Comparison of ENCODE assay signal across 11 cellular contexts in the genomic region with DNA sequence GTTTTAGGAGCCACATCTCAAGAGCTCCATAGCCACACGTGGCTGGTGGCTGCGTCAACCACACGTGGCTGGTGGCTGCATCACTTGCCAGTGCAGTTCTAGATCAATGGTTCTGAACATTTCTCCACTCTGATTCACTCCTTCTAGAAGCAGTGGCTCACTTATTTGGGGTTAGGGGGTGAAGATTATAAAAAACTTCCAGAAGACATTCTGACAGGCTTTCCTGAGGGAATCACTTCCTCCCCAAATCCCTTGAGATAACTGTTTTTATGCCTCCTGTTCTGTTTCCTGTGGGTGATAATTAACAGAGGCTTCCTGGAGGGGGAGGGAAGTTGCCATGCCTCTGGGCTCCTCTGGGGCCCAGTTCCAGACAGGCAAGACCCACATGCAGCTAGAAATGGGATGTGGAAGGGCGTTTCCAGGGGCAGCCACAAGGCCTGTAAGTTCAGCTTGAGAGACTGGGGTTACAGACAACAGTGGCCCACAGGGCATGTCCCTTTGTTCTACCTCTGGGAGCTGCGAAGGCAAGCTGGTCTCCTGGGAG. TPM values are rescaled to one million over a fixed set of nuclear protein-coding genes. Genes with fewer than 3 reads are reported as not detected.
A peak's percentile ranks its signal among the peaks of the same experiment; 100 is the strongest.
DNase-seq lines count a peak whose midpoint lies in the region; ATAC-seq and TF ChIP-seq lines count a peak whose summit lies in the region.
"Had no signal": no experiment of that assay in that cellular context is flagged by ENCODE, and none has a peak within 500 bp of the region (broad histone marks: within the 10 kb centered on the region; RNA-seq: fewer than 3 reads in every experiment).

No MANE protein-coding gene starts in this region.

- H4K20me1 ChIP-seq in PC-9 (ENCODE audit: insufficient read depth) = no peaks in the 10 kb centered on the region

- H3K27ac Mint-ChIP-seq in activated naive CD4-positive, alpha-beta T cell treated with anti-CD3 and anti-CD28 coated beads, Interleukin-2, amount 10 ng/mL, durations not matched to agents 7 days and 5 days = peak overlapping the region; percentile 70
- no peak overlapping the region for H3K27ac Mint-ChIP-seq in activated naive CD8-positive, alpha-beta T cell treated with anti-CD3 and anti-CD28 coated beads for 36 hours

- H3K4me3 Mint-ChIP-seq in activated naive CD4-positive, alpha-beta T cell treated with anti-CD3 and anti-CD28 coated beads, Interleukin-2, amount 10 ng/mL, durations not matched to agents 7 days and 5 days = no peak overlapping the region
- no peak overlapping the region for H3K4me3 Mint-ChIP-seq in activated naive CD8-positive, alpha-beta T cell treated with anti-CD3 and anti-CD28 coated beads for 36 hours

- no peaks in the 10 kb centered on the region for H3K27me3 Mint-ChIP-seq in activated naive CD4-positive, alpha-beta T cell treated with anti-CD3 and anti-CD28 coated beads, Interleukin-2, amount 10 ng/mL, durations not matched to agents 7 days and 5 days
- H3K27me3 Mint-ChIP-seq in activated naive CD8-positive, alpha-beta T cell treated with anti-CD3 and anti-CD28 coated beads for 36 hours = no peaks in the 10 kb centered on the region

- POLR2A ChIA-PET in PC-9 (lab: Charles Lee; ENCODE audit: unreplicated experiment) = no interaction called here

- H3K4me1 ChIP-seq in right cardiac atrium (ENCODE audit: control insufficient read depth, insufficient read depth, low read length) = peaks cover 26% of the 10 kb centered on the region
- H3K4me1 ChIP-seq in subcutaneous abdominal adipose tissue (ENCODE audit: control insufficient read depth in 5 of 5, insufficient read depth in 5 of 5, low read length in 5 of 5) = peaks cover 0 to 24% (median 6%) of the 10 kb centered on the region in 5 donors
- H3K4me1 ChIP-seq in PC-9 (replicated peaks; ENCODE audit: insufficient read depth) = no peaks in the 10 kb centered on the region
- H3K4me1 ChIP-seq: adrenal gland had no signal

- intact Hi-C loops in right cardiac atrium (cut with DNase I) (no loop called here), PC-9 (cut with micrococcal nuclease; ENCODE audit: unreplicated experiment) (no loop called here)

- no peak overlapping the region for H3K4me3 ChIP-seq in right cardiac atrium (ENCODE audit: low read length)
- H3K4me3 ChIP-seq in subcutaneous abdominal adipose tissue (ENCODE audit: low read depth in 1 of 5, low read length in 5 of 5) = peak overlapping the region in 1 of 5 donors; percentile 5
- no peak overlapping the region for H3K4me3 ChIP-seq in PC-9
- H3K4me3 ChIP-seq: adrenal gland, vagina had no signal

- H3K9ac ChIP-seq in subcutaneous abdominal adipose tissue (ENCODE audit: low read length in 5 of 5) = no peak overlapping the region

- no TSS peak for BruUV-seq in PC-9 (replicated peaks; lab: Mats Ljungman, UMichigan)

- no peak overlapping the region for H3K4me2 ChIP-seq in PC-9

- H3K9me3 ChIP-seq in right cardiac atrium (ENCODE audit: control insufficient read depth, low read length) (no peaks in the 10 kb centered on the region), subcutaneous abdominal adipose tissue (ENCODE audit: control insufficient read depth in 5 of 5, low read length in 5 of 5) (peaks cover 0 to 6% (median 3%) of the 10 kb centered on the region in 5 donors), PC-9 (ENCODE audit: insufficient read depth, low read depth) (peaks cover 4% of the 10 kb centered on the region; the same call in 1 of the 2 replicates)
- H3K9me3 ChIP-seq: adrenal gland, vagina had no signal

- CTCF ChIA-PET in activated naive CD4-positive, alpha-beta T cell treated with anti-CD3 and anti-CD28 coated beads, Interleukin-2, amount 10 ng/mL, durations not matched to agents 7 days and 5 days (lab: Charles Lee) = no interaction called here
- CTCF ChIA-PET in PC-9 (lab: Charles Lee) = no interaction called here

- H3K27ac ChIP-seq in VCaP = peak overlapping the region; percentile 32; the same call in 1 of the 2 replicates
- H3K27ac ChIP-seq in right cardiac atrium (ENCODE audit: low read length) = peak overlapping the region; percentile 56
- peak overlapping the region; percentile 24 for H3K27ac ChIP-seq in subcutaneous abdominal adipose tissue (ENCODE audit: low read depth, low read length)
- H3K27ac ChIP-seq in PC-9 = no peak overlapping the region
- H3K27ac ChIP-seq: vagina had no signal

- no peak for DNase-seq in activated naive CD4-positive, alpha-beta T cell treated with anti-CD3 and anti-CD28 coated beads, Interleukin-2, amount 10 ng/mL, durations not matched to agents 7 days and 5 days
- DNase-seq in activated naive CD4-positive, alpha-beta T cell treated with anti-CD3 and anti-CD28 coated beads, Interleukin-2, amount 50 U/mL, for 16 hours = no peak
- DNase-seq in right cardiac atrium (peak in 1 of 3 donors; percentile 56), retina (no peak), PC-9 (no peak)
- DNase-seq in activated naive CD8-positive, alpha-beta T cell treated with anti-CD3 and anti-CD28 coated beads for 36 hours = no peak
- DNase-seq: stimulated activated CD4-positive, alpha-beta T cell treated with anti-CD3 and anti-CD28 coated beads, Interleukin-4, amount 100 ng/mL, for 1 hour had no signal

- peaks cover 23% of the 10 kb centered on the region for H3K9me3 Mint-ChIP-seq in activated naive CD4-positive, alpha-beta T cell treated with anti-CD3 and anti-CD28 coated beads, Interleukin-2, amount 10 ng/mL, durations not matched to agents 7 days and 5 days
- peaks cover 12% of the 10 kb centered on the region for H3K9me3 Mint-ChIP-seq in activated naive CD8-positive, alpha-beta T cell treated with anti-CD3 and anti-CD28 coated beads for 36 hours

- no peak overlapping the region for H2AFZ ChIP-seq in PC-9

- no peaks in the 10 kb centered on the region for H3F3A ChIP-seq in PC-9 (ENCODE audit: insufficient read depth, low read depth)

- ATAC-seq in right cardiac atrium = peak; percentile 59 to 86

- TF ChIP-seq CTCF in VCaP (conservative IDR thresholded peaks at IDR 0.05) (no peak), PC-9 (conservative IDR thresholded peaks at IDR 0.05) (no peak)

- no peaks in the 10 kb centered on the region for H3K79me2 ChIP-seq in PC-9 (ENCODE audit: low read depth)

- 38% methylated on average over 5 of the region's 5 CpGs for WGBS in right cardiac atrium

- H3K9me2 ChIP-seq in PC-9 (ENCODE audit: insufficient read depth) = no peaks in the 10 kb centered on the region

- H3K27me3 ChIP-seq in right cardiac atrium (ENCODE audit: control insufficient read depth, insufficient read depth) = no peaks in the 10 kb centered on the region
- no peaks in the 10 kb centered on the region for H3K27me3 ChIP-seq in subcutaneous abdominal adipose tissue (ENCODE audit: control insufficient read depth in 5 of 5, insufficient read depth in 4 of 5, low read length in 5 of 5)
- H3K27me3 ChIP-seq in PC-9 (ENCODE audit: insufficient read depth, low read depth) = no peaks in the 10 kb centered on the region
- H3K27me3 ChIP-seq: adrenal gland, vagina had no signal

- H3K36me3 ChIP-seq in subcutaneous abdominal adipose tissue (ENCODE audit: control insufficient read depth in 5 of 5, insufficient read depth in 5 of 5, low read length in 5 of 5) = peaks cover 3 to 22% (median 21%) of the 10 kb centered on the region in 5 donors
- no peaks in the 10 kb centered on the region for H3K36me3 ChIP-seq in PC-9 (ENCODE audit: low read depth)

- H3K4me1 Mint-ChIP-seq in activated naive CD4-positive, alpha-beta T cell treated with anti-CD3 and anti-CD28 coated beads, Interleukin-2, amount 10 ng/mL, durations not matched to agents 7 days and 5 days = peaks cover 46% of the 10 kb centered on the region
- H3K4me1 Mint-ChIP-seq in activated naive CD8-positive, alpha-beta T cell treated with anti-CD3 and anti-CD28 coated beads for 36 hours = peaks cover 19% of the 10 kb centered on the region

- H3K36me3 Mint-ChIP-seq in activated naive CD4-positive, alpha-beta T cell treated with anti-CD3 and anti-CD28 coated beads, Interleukin-2, amount 10 ng/mL, durations not matched to agents 7 days and 5 days = peaks cover 68% of the 10 kb centered on the region
- peaks cover 38% of the 10 kb centered on the region for H3K36me3 Mint-ChIP-seq in activated naive CD8-positive, alpha-beta T cell treated with anti-CD3 and anti-CD28 coated beads for 36 hours

RNA-seq across cellular contexts. Expression of a gene that starts 23.6 kb away (rescaled TPM):
- 100 to 1,000 TPM; 130 to 193 (median 151) TPM for total RNA-seq in right cardiac atrium
- 42.3 TPM for polyA plus RNA-seq in right cardiac atrium
- total RNA-seq in PC-9 (2021) = 30.2 and 33.5 TPM in 2 replicates
- total RNA-seq in activated naive CD8-positive, alpha-beta T cell treated with anti-CD3 and anti-CD28 coated beads for 36 hours = 10 to 100 TPM; 20.7 to 21.4 TPM
